ENCODE assay signal across 10 cellular contexts in genomic region chr2:142882500-142882899, GRCh38. TPM values are rescaled to one million over a fixed set of nuclear protein-coding genes. Genes with fewer than 3 reads are reported as not detected.
"Had no signal": no experiment of that assay in that cellular context is flagged by ENCODE, and none has a peak within 500 bp of the region (broad histone marks: within the 10 kb centered on the region; RNA-seq: fewer than 3 reads in every experiment).

No MANE protein-coding gene starts in this region.

RNA-seq across cellular contexts. Expression of gene KYNU, which starts 5.0 kb away (rescaled TPM):
- total RNA-seq: activated CD4-positive, alpha-beta memory T cell treated with anti-CD3 and anti-CD28 coated beads for 36 hours; activated CD4-positive, alpha-beta memory T cell treated with anti-CD3 and anti-CD28 coated beads, Interleukin-2, amount 10 ng/mL, durations not matched to agents 7 days and 5 days; activated CD4-positive, alpha-beta T cell treated with anti-CD3 and anti-CD28 coated beads for 36 hours; activated CD4-positive, alpha-beta T cell treated with anti-CD3 and anti-CD28 coated beads, Interleukin-2, amount 10 ng/mL, durations not matched to agents 7 days and 5 days; activated CD8-positive, alpha-beta memory T cell treated with anti-CD3 and anti-CD28 coated beads for 36 hours; activated CD8-positive, alpha-beta memory T cell treated with anti-CD3 and anti-CD28 coated beads, Interleukin-2, amount 10 ng/mL, durations not matched to agents 7 days and 5 days; activated CD8-positive, alpha-beta T cell treated with anti-CD3 and anti-CD28 coated beads for 36 hours; activated CD8-positive, alpha-beta T cell treated with anti-CD3 and anti-CD28 coated beads, Interleukin-2, amount 10 ng/mL, durations not matched to agents 7 days and 5 days; T-helper 1 cell treated with Interleukin-12 subunit alpha and Interleukin-12 subunit beta and Interleukin-4 antibody, amounts not matched to agents 30 ng/mL and 1 ng/mL, for 36 hours; T-helper 2 cell treated with Interferon-gamma antibody and Interleukin-4, amounts not matched to agents 100 ng/mL and 5 ng/mL, for 36 hours had no signal
